Comparison of ENCODE assay signal across 8 cellular contexts in the genomic region with DNA sequence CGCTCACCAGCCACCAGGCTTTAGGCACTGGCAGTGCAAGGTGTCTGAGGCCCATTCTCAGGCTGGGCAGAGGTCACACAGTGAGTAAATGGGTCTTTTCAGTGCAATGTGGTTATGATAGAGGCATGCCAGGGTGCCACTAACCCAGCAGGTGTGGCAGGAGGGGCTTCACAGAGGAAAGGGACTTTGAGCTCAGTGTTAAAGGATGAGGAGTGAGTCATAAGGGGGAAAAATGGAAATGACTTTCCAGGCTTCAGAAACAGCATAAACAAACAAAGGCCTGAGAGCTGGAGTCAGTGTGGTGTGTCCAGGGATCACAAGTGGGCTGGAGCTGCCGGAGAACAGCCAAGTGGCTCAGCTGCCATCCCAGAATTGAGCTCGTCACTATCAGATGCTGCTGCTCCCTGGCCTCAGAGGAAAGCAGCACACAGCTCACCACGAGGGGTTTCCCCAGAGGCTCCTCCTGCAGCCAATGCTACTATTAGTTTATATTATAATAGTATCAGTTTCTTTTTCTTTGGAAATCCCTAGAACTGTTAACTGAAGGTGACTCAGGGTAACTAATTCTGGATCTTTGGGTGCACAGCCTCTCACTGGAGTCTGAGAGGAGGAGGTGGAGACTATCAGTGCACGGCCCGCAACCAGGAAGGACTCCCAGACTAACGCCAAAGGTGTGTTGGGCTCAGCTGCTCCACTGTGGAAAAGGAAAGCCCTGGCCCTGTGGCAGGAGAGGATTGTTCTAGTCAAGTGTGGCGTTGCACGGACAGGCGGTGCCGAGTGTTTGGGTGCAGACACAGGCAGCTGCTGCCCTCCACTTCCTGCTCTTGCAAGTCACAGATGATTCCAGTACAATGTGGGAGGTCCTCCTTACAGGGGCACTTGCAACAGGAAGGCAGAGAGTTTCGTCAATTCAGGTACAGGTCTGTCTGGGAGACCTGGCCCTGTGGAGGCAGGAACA. TPM values are rescaled to one million over a fixed set of nuclear protein-coding genes. Genes with fewer than 3 reads are reported as not detected.
DNase-seq lines count a peak whose midpoint lies in the region; ATAC-seq, FAIRE-seq and TF ChIP-seq lines count a peak whose summit lies in the region.

No MANE protein-coding gene starts in this region.

- H3K36me3 ChIP-seq in pancreas, result peaks cover 0 to 22% (median 0%) of the 10 kb centered on the region in 3 donors
- peaks cover 0 to 44% (median 14%) of the 10 kb centered on the region in 3 donors for H3K36me3 ChIP-seq in tibial artery

- H3K4me1 ChIP-seq in pancreas (peaks cover 18 to 26% (median 19%) of the 10 kb centered on the region in 3 donors), tibial artery (peaks cover 0 to 36% (median 16%) of the 10 kb centered on the region in 4 donors)

- DNase-seq in ELR (ENCODE audit: low read depth) (peak; percentile 86), NCI-H146 treated with DMSO at 0.1 percent for 48 hours (lab: John Stamatoyannopoulos, UW; ENCODE audit: unreplicated experiment) (peak; percentile 13), activated T-cell treated with anti-CD3 and anti-CD28 coated beads for 24 hours (ENCODE audit: low read depth) (peak; percentile 63), fibroblast of the aortic adventitia (ENCODE audit: low read depth) (peak; percentile 78), pancreas (peak; percentile 73 to 89 (median 81)), tibial artery (peak; percentile 93 to 95), D341Med (ENCODE audit: low spot score) (no peak)

- ATAC-seq in GM21786 (IDR thresholded peaks at IDR 0.05; ENCODE audit: unreplicated experiment) (peak; percentile 78), pancreas (peak; percentile 83 to 92 (median 88))

- peak overlapping the region; percentile 67 to 75 (median 73) for H3K27ac ChIP-seq in pancreas
- H3K27ac ChIP-seq in tibial artery, result peak overlapping the region; percentile 72 to 79

- 30 to 38% methylated on average over 12 of the region's 12 CpGs for WGBS in pancreas, 2 donors

- no peaks in the 10 kb centered on the region for H3K9me3 ChIP-seq in pancreas
- no peaks in the 10 kb centered on the region for H3K9me3 ChIP-seq in tibial artery

- intact Hi-C loops in pancreas (cut with DNase I) (no loop called here), tibial artery (cut with DNase I; ENCODE audit: low total_unique reads) (no loop called here)

- H3K27me3 ChIP-seq in pancreas, result no peaks in the 10 kb centered on the region
- H3K27me3 ChIP-seq in tibial artery, result no peaks in the 10 kb centered on the region

- FAIRE-seq in pancreas (lab: Jason Lieb, UNC), result no peak

- TF ChIP-seq CTCF in fibroblast of the aortic adventitia (IDR thresholded peaks at IDR 0.05; ENCODE audit: insufficient read depth, low read length) (no peak), pancreas (IDR thresholded peaks at IDR 0.05) (no peak), tibial artery (IDR thresholded peaks at IDR 0.05) (no peak)

- no peak overlapping the region for H3K4me3 ChIP-seq in fibroblast of the aortic adventitia (ENCODE audit: low read depth, low read length)
- no peak overlapping the region for H3K4me3 ChIP-seq in pancreas
- H3K4me3 ChIP-seq in tibial artery, result no peak overlapping the region

RNA-seq across cellular contexts. Expression of gene DHRS12, which starts 39.5 kb away (rescaled TPM):
- total RNA-seq in fibroblast of the aortic adventitia (ENCODE audit: low replicate concordance) (2.0 and 3.8 TPM in 2 replicates), pancreas (10 to 100 TPM; 13.8 to 34.6 (median 22.9) TPM)
- 10 to 100 TPM; 31.3 to 39.4 TPM for polyA plus RNA-seq in pancreas
